ENCODE assay signal across 10 cellular contexts in genomic region chr6:29763491-29764289, GRCh38. TPM values are rescaled to one million over a fixed set of nuclear protein-coding genes. Genes with fewer than 3 reads are reported as not detected.
A peak's percentile ranks its signal among the peaks of the same experiment; 100 is the strongest.
DNase-seq lines count a peak whose midpoint lies in the region; ATAC-seq and TF ChIP-seq lines count a peak whose summit lies in the region.
"Had no signal": no experiment of that assay in that cellular context is flagged by ENCODE, and none has a peak within 500 bp of the region (broad histone marks: within the 10 kb centered on the region; RNA-seq: fewer than 3 reads in every experiment).

No MANE protein-coding gene starts in this region.

- peak overlapping the region; percentile 67 for H3K27ac Mint-ChIP-seq in T-helper 1 cell treated with Interleukin-12 subunit alpha and Interleukin-12 subunit beta and Interleukin-4 antibody, amounts not matched to agents 30 μg/mL and 1 μg/mL, for 36 hours
- H3K27ac Mint-ChIP-seq in CD8-positive, alpha-beta memory T cell: peak overlapping the region in 1 of 8 donors; percentile 43

- H3K9me3 ChIP-seq in gastrocnemius medialis: no peaks in the 10 kb centered on the region
- H3K9me3 ChIP-seq in CD8-positive, alpha-beta memory T cell (ENCODE audit: low read length): no peaks in the 10 kb centered on the region
- H3K9me3 ChIP-seq: BLaER1 had no signal

- TF ChIP-seq POLR2A in gastrocnemius medialis (IDR thresholded peaks at IDR 0.05): no peak

- H3K36me3 Mint-ChIP-seq in T-helper 1 cell treated with Interleukin-12 subunit alpha and Interleukin-12 subunit beta and Interleukin-4 antibody, amounts not matched to agents 30 μg/mL and 1 μg/mL, for 36 hours (ENCODE audit: low read depth): no peaks in the 10 kb centered on the region
- H3K36me3 Mint-ChIP-seq in CD8-positive, alpha-beta memory T cell: no peaks in the 10 kb centered on the region

- CTCF ChIA-PET in CD8-positive, alpha-beta memory T cell (lab: Charles Lee): interaction anchor here (1.3 to 1.4 kb wide), 2 partner anchors 11 to 25 kb away, joined by 3 to 4 read pairs; no protein-coding TSS in a partner anchor

- no peak for TF ChIP-seq CTCF in gastrocnemius medialis (IDR thresholded peaks at IDR 0.05 in 4 of 5, conservative IDR thresholded peaks at IDR 0.05 in 1 of 5)

- POLR2A ChIA-PET in CD8-positive, alpha-beta memory T cell (lab: Charles Lee): no interaction called here

- H3K4me1 ChIP-seq in gastrocnemius medialis: no peaks in the 10 kb centered on the region
- no peaks in the 10 kb centered on the region for H3K4me1 ChIP-seq in CD8-positive, alpha-beta memory T cell (ENCODE audit: insufficient read depth, low read length)
- H3K4me1 ChIP-seq: BLaER1 had no signal

- H3K36me3 ChIP-seq in gastrocnemius medialis: no peaks in the 10 kb centered on the region
- H3K36me3 ChIP-seq in CD8-positive, alpha-beta memory T cell (ENCODE audit: insufficient read depth, low read length): no peaks in the 10 kb centered on the region
- H3K36me3 ChIP-seq: BLaER1 had no signal

- in situ Hi-C loops in gastrocnemius medialis (cut with MboI; ENCODE audit: low sequenced_read_pairs in 4 of 4): no loop called here

- peak; percentile 57 for DNase-seq in activated CD8-positive, alpha-beta memory T cell treated with anti-CD3 and anti-CD28 coated beads for 24 hours
- DNase-seq in activated CD8-positive, alpha-beta memory T cell treated with anti-CD3 and anti-CD28 coated beads, Interleukin-2, amount 50 U/mL, for 4 hours: no peak
- DNase-seq in gastrocnemius medialis: no peak
- no peak for DNase-seq in NCI-H774 (lab: John Stamatoyannopoulos, UW)
- DNase-seq in CD8-positive, alpha-beta memory T cell: no peak
- DNase-seq: NK-92 treated with Interleukin-12 subunit alpha and Interleukin-12 subunit beta, amount 100 ng/mL, for 24 hours had no signal

- peak overlapping the region; percentile 40 for H3K4me3 Mint-ChIP-seq in T-helper 1 cell treated with Interleukin-12 subunit alpha and Interleukin-12 subunit beta and Interleukin-4 antibody, amounts not matched to agents 30 μg/mL and 1 μg/mL, for 36 hours
- H3K4me3 Mint-ChIP-seq in CD8-positive, alpha-beta memory T cell: no peak overlapping the region

- ATAC-seq in esophagus mucosa: peak; percentile 73
- peak; percentile 35 to 62 for ATAC-seq in gastrocnemius medialis
- ATAC-seq in HG02938 (IDR thresholded peaks at IDR 0.05; ENCODE audit: unreplicated experiment): no peak

- no peaks in the 10 kb centered on the region for H3K27me3 Mint-ChIP-seq in T-helper 1 cell treated with Interleukin-12 subunit alpha and Interleukin-12 subunit beta and Interleukin-4 antibody, amounts not matched to agents 30 μg/mL and 1 μg/mL, for 36 hours (ENCODE audit: low read depth)
- H3K27me3 Mint-ChIP-seq in CD8-positive, alpha-beta memory T cell: peaks cover 3 to 8% of the 10 kb centered on the region in 2 donors

- H3K4me3 ChIP-seq in gastrocnemius medialis: no peak overlapping the region
- no peak overlapping the region for H3K4me3 ChIP-seq in CD8-positive, alpha-beta memory T cell (ENCODE audit: low read length)
- H3K4me3 ChIP-seq: BLaER1 had no signal

- no peaks in the 10 kb centered on the region for H3K9me3 Mint-ChIP-seq in T-helper 1 cell treated with Interleukin-12 subunit alpha and Interleukin-12 subunit beta and Interleukin-4 antibody, amounts not matched to agents 30 μg/mL and 1 μg/mL, for 36 hours
- no peaks in the 10 kb centered on the region for H3K9me3 Mint-ChIP-seq in CD8-positive, alpha-beta memory T cell

- peaks cover 32% of the 10 kb centered on the region for H3K4me1 Mint-ChIP-seq in T-helper 1 cell treated with Interleukin-12 subunit alpha and Interleukin-12 subunit beta and Interleukin-4 antibody, amounts not matched to agents 30 μg/mL and 1 μg/mL, for 36 hours (ENCODE audit: low read depth)
- H3K4me1 Mint-ChIP-seq in CD8-positive, alpha-beta memory T cell: peaks cover 0 to 6% (median 5%) of the 10 kb centered on the region in 3 donors

- no peaks in the 10 kb centered on the region for H3K27me3 ChIP-seq in gastrocnemius medialis
- no peaks in the 10 kb centered on the region for H3K27me3 ChIP-seq in CD8-positive, alpha-beta memory T cell (ENCODE audit: insufficient read depth, low read length, poor library complexity, severe bottlenecking)
- H3K27me3 ChIP-seq: BLaER1 had no signal

- H3K27ac ChIP-seq in gastrocnemius medialis: no peak overlapping the region
- H3K27ac ChIP-seq in CD8-positive, alpha-beta memory T cell (ENCODE audit: low read depth, low read length): no peak overlapping the region
- H3K27ac ChIP-seq: BLaER1 had no signal

- intact Hi-C loops in gastrocnemius medialis (cut with DNase I; ENCODE audit: low total_unique reads): no loop called here

RNA-seq across cellular contexts. Expression of gene HLA-F, which starts 40.5 kb away (rescaled TPM):
- 6.8 TPM for total RNA-seq in esophagus mucosa
- total RNA-seq in gastrocnemius medialis: 10 to 100 TPM in 3 of 4 donors, 1 to 10 TPM in 1; 9.6 to 22.1 (median 13.0) TPM
- 100 to 1,000 TPM; 222 to 242 TPM for total RNA-seq in CD8-positive, alpha-beta memory T cell
- 500 TPM for polyA plus RNA-seq in CD8-positive, alpha-beta memory T cell

Comparison
In these comparisons a context has a peak if more than half of its experiments do, and no peak if none do; other contexts are left out.
1. RNA of gene HLA-F, which starts 40.5 kb away (total RNA-seq): 222 to 242 TPM in CD8-positive, alpha-beta memory T cell; 9.6 to 22.1 TPM in gastrocnemius medialis and 6.8 TPM in esophagus mucosa (single experiment); every median in the first group is over 4 times any median in the second.